In the genomic region with DNA sequence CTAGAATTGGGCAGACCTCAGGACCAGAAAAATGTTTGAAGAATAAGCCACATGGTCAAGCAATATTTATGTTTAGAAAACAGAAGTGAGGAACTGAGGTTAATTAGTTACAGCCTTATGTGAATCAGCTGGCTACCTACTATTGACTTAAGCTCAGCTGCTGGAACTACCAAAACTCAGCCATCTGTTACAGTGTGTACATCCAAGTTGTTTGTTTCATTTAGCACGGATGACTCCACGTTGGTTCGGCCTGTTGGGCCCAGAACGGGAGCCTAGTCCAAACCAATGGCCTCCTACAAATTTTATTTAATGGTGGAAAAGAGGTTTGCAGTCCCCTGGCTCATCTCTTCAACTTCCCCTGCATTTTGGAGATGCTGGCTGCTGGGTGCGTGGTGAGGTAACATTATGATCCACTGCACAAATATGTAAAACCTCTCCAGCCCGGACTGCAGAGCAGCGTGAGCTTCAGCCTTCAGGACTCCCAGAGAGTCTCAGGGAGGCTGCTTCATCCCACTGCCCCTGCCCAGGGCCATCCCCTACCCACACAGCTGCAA, we compare ENCODE assay signal across 8 cellular contexts.
DNase-seq lines count a peak whose midpoint lies in the region; ATAC-seq and TF ChIP-seq lines count a peak whose summit lies in the region.

No MANE protein-coding gene starts in this region.

- CTCF ChIA-PET in activated CD8-positive, alpha-beta memory T cell treated with anti-CD3 and anti-CD28 coated beads, Interleukin-2, amount 10 ng/mL, durations not matched to agents 7 days and 5 days (lab: Charles Lee): no interaction called here

- H3K4me3 Mint-ChIP-seq in activated CD8-positive, alpha-beta memory T cell treated with anti-CD3 and anti-CD28 coated beads, Interleukin-2, amount 10 ng/mL, durations not matched to agents 7 days and 5 days: no peak overlapping the region

- H3K9me3 Mint-ChIP-seq in activated CD8-positive, alpha-beta memory T cell treated with anti-CD3 and anti-CD28 coated beads, Interleukin-2, amount 10 ng/mL, durations not matched to agents 7 days and 5 days (ENCODE audit: low read depth): no peaks in the 10 kb centered on the region

- peak; percentile 73 for ATAC-seq in GM18508 (IDR thresholded peaks at IDR 0.05; ENCODE audit: insufficient read depth, unreplicated experiment)
- ATAC-seq in HG02759 (IDR thresholded peaks at IDR 0.05; ENCODE audit: unreplicated experiment): peak; percentile 64
- ATAC-seq in foreskin keratinocyte: peak; percentile 72
- ATAC-seq in activated CD8-positive, alpha-beta memory T cell treated with anti-CD3 and anti-CD28 coated beads, Interleukin-2, amount 10 ng/mL, durations not matched to agents 7 days and 5 days: no peak

- H3K4me3 ChIP-seq in thyroid gland (replicated peaks in 1 of 3): no peak overlapping the region

- intact Hi-C loops in thyroid gland (cut with DNase I): loop anchor here (10.0 kb wide), 1 partner anchor 384 kb away; no protein-coding TSS in a partner anchor

- H3K4me1 Mint-ChIP-seq in activated CD8-positive, alpha-beta memory T cell treated with anti-CD3 and anti-CD28 coated beads, Interleukin-2, amount 10 ng/mL, durations not matched to agents 7 days and 5 days: peaks cover 5% of the 10 kb centered on the region

- no peaks in the 10 kb centered on the region for H3K27me3 Mint-ChIP-seq in activated CD8-positive, alpha-beta memory T cell treated with anti-CD3 and anti-CD28 coated beads, Interleukin-2, amount 10 ng/mL, durations not matched to agents 7 days and 5 days

- H3K9me3 ChIP-seq in thyroid gland: no peaks in the 10 kb centered on the region

- peak; percentile 65 for DNase-seq in NCI-H69 (lab: John Stamatoyannopoulos, UW)
- DNase-seq in foreskin keratinocyte: peak in 1 of 2 donors; percentile 73
- DNase-seq in thyroid gland: peak in 1 of 2 donors; percentile 8
- DNase-seq in GM13977 (ENCODE audit: low spot score): no peak
- no peak for DNase-seq in activated CD8-positive, alpha-beta memory T cell treated with anti-CD3 and anti-CD28 coated beads, Interleukin-2, amount 10 ng/mL, durations not matched to agents 7 days and 5 days
- no peak for DNase-seq in activated naive CD4-positive, alpha-beta T cell treated with Interleukin-2 at 50 U/mL for 16 hours

- H3K27ac Mint-ChIP-seq in activated CD8-positive, alpha-beta memory T cell treated with anti-CD3 and anti-CD28 coated beads, Interleukin-2, amount 10 ng/mL, durations not matched to agents 7 days and 5 days: no peak overlapping the region

- H3K4me1 ChIP-seq in foreskin keratinocyte (peaks cover 35% of the 10 kb centered on the region), thyroid gland (peaks cover 18 to 30% of the 10 kb centered on the region in 2 donors)

- no peaks in the 10 kb centered on the region for H3K36me3 ChIP-seq in thyroid gland

- H3K27me3 ChIP-seq in foreskin keratinocyte (no peaks in the 10 kb centered on the region), thyroid gland (no peaks in the 10 kb centered on the region)

- no peaks in the 10 kb centered on the region for H3K36me3 Mint-ChIP-seq in activated CD8-positive, alpha-beta memory T cell treated with anti-CD3 and anti-CD28 coated beads, Interleukin-2, amount 10 ng/mL, durations not matched to agents 7 days and 5 days

- H3K27ac ChIP-seq in foreskin keratinocyte (no peak overlapping the region), thyroid gland (peak overlapping the region; percentile 1 to 45 (median 44))

- TF ChIP-seq POLR2A in thyroid gland (IDR thresholded peaks at IDR 0.05): no peak

- 46 to 54% methylated on average over 7 of the region's 7 CpGs for WGBS in thyroid gland, 2 donors

- in situ Hi-C loops in GM13977 (cut with MboI; ENCODE audit: low pct_unique_long_range_greater_than_20kb, low sequenced_read_pairs, unreplicated experiment): no loop called here

- TF ChIP-seq CTCF in foreskin keratinocyte (conservative IDR thresholded peaks at IDR 0.05): no peak
- TF ChIP-seq CTCF in thyroid gland (IDR thresholded peaks at IDR 0.05): no peak
- TF ChIP-seq CTCF in GM13977 (IDR thresholded peaks at IDR 0.05; ENCODE audit: extremely low read depth, insufficient read depth, missing control alignments): no peak
